Comparison of ENCODE assay signal across 9 cellular contexts in genomic region chr4:143558823-143559756, GRCh38. TPM values are rescaled to one million over a fixed set of nuclear protein-coding genes. Genes with fewer than 3 reads are reported as not detected.
DNase-seq lines count a peak whose midpoint lies in the region; ATAC-seq lines count a peak whose summit lies in the region.
"Had no signal": no experiment of that assay in that cellular context is flagged by ENCODE, and none has a peak within 500 bp of the region (broad histone marks: within the 10 kb centered on the region; RNA-seq: fewer than 3 reads in every experiment).

No MANE protein-coding gene starts in this region.

- no peak overlapping the region for H3K27ac ChIP-seq in mesenchymal stem cell (ENCODE audit: low read length, poor library complexity, severe bottlenecking)
- H3K27ac ChIP-seq: BLaER1 had no signal

- no peaks in the 10 kb centered on the region for H3K27me3 ChIP-seq in endocrine pancreas (ENCODE audit: control insufficient read depth, insufficient read depth, low read length)
- no peaks in the 10 kb centered on the region for H3K27me3 ChIP-seq in mesenchymal stem cell (ENCODE audit: control insufficient read depth in 1 of 2, insufficient read depth in 1 of 2, low read length in 2 of 2)
- H3K27me3 ChIP-seq: BLaER1 had no signal

- H3K4me3 ChIP-seq in endocrine pancreas (ENCODE audit: control insufficient read depth, insufficient read depth, low read length) (peak overlapping the region; percentile 58), mesenchymal stem cell (ENCODE audit: insufficient read depth in 1 of 2, low read depth in 1 of 2, low read length in 2 of 2) (peak overlapping the region in 1 of 2 experiments; percentile 82)
- H3K4me3 ChIP-seq: BLaER1 had no signal

- H4K8ac ChIP-seq in mesenchymal stem cell (ENCODE audit: low read length): no peak overlapping the region

- WGBS in mesenchymal stem cell: 86% methylated on average over 56 of the region's 57 CpGs

- no peak overlapping the region for H4K91ac ChIP-seq in mesenchymal stem cell (ENCODE audit: low read length)

- H2BK120ac ChIP-seq in mesenchymal stem cell (ENCODE audit: low read depth, low read length): no peak overlapping the region

- no peak overlapping the region for H2AFZ ChIP-seq in mesenchymal stem cell (ENCODE audit: low read depth, low read length)

- peak; percentile 66 to 86 for DNase-seq in NCI-H2081 (lab: John Stamatoyannopoulos, UW)
- no peak for DNase-seq in NCI-H2081 treated with DMSO at 0.1 percent for 48 hours (lab: John Stamatoyannopoulos, UW)
- DNase-seq in NCI-H446 treated with DMSO at 0.1 percent for 48 hours (lab: John Stamatoyannopoulos, UW): peak; percentile 15
- DNase-seq in activated CD8-positive, alpha-beta memory T cell treated with anti-CD3 and anti-CD28 coated beads for 24 hours: peak; percentile 80
- DNase-seq in mesenchymal stem cell: no peak
- peak; percentile 16 for DNase-seq in stimulated activated CD8-positive, alpha-beta memory T cell treated with anti-CD3 and anti-CD28 coated beads, Interleukin-15, amount 100 ng/mL, for 24 hours (ENCODE audit: low read depth)

- H3K4ac ChIP-seq in mesenchymal stem cell (ENCODE audit: low read depth in 1 of 2, low read length in 2 of 2): no peak overlapping the region

- H3K9me3 ChIP-seq in endocrine pancreas (ENCODE audit: control insufficient read depth, low read length) (no peaks in the 10 kb centered on the region), mesenchymal stem cell (ENCODE audit: control insufficient read depth, low read length) (no peaks in the 10 kb centered on the region)

- no peak overlapping the region for H2AK5ac ChIP-seq in mesenchymal stem cell (ENCODE audit: low read length, severe bottlenecking)

- H3K79me1 ChIP-seq in mesenchymal stem cell (replicated peaks; ENCODE audit: low read length, poor library complexity, severe bottlenecking): no peaks in the 10 kb centered on the region

- no peak overlapping the region for H2BK5ac ChIP-seq in mesenchymal stem cell (ENCODE audit: low read depth, low read length, poor library complexity, severe bottlenecking)

- no peak overlapping the region for H3K23ac ChIP-seq in mesenchymal stem cell (ENCODE audit: low read length in 2 of 2)

- H3K4me1 ChIP-seq in endocrine pancreas (ENCODE audit: control insufficient read depth, insufficient read depth, low read length) (no peaks in the 10 kb centered on the region), mesenchymal stem cell (ENCODE audit: control insufficient read depth, insufficient read depth, low read depth, low read length) (no peaks in the 10 kb centered on the region)
- H3K4me1 ChIP-seq: BLaER1 had no signal

- H3K9ac ChIP-seq in endocrine pancreas (ENCODE audit: control insufficient read depth, insufficient read depth, low read length): peak overlapping the region; percentile 41
- H3K9ac ChIP-seq in mesenchymal stem cell (ENCODE audit: low read length): peak overlapping the region; percentile 92
- H3K9ac ChIP-seq: BLaER1 had no signal

- H3K36me3 ChIP-seq in endocrine pancreas (ENCODE audit: control insufficient read depth, insufficient read depth, low read length) (no peaks in the 10 kb centered on the region), mesenchymal stem cell (ENCODE audit: control insufficient read depth in 1 of 2, insufficient read depth in 2 of 2, low read depth in 1 of 2, low read length in 2 of 2) (peaks cover 4 to 18% of the 10 kb centered on the region in 2 experiments)

- H3K4me2 ChIP-seq in mesenchymal stem cell (ENCODE audit: low read length, poor library complexity, severe bottlenecking): no peak overlapping the region
- H3K4me2 ChIP-seq: BLaER1 had no signal

- no peak overlapping the region for H2BK12ac ChIP-seq in mesenchymal stem cell (ENCODE audit: low read length in 2 of 2)

- ATAC-seq in HG03060 (IDR thresholded peaks at IDR 0.05; ENCODE audit: low read depth, unreplicated experiment): peak; percentile 54

- H2BK15ac ChIP-seq in mesenchymal stem cell (ENCODE audit: low read depth, poor library complexity, severe bottlenecking): no peak overlapping the region

- H3K18ac ChIP-seq in mesenchymal stem cell (ENCODE audit: low read depth in 1 of 2, low read length in 2 of 2): no peak overlapping the region

- H3K14ac ChIP-seq in mesenchymal stem cell (ENCODE audit: low read length in 2 of 2): no peak overlapping the region

RNA-seq across cellular contexts. Expression of gene SMARCA5, which starts 45.6 kb away (rescaled TPM):
- 35.7 TPM for polyA plus RNA-seq in mesenchymal stem cell (2013, experiment 1 of 2)
- polyA plus RNA-seq in mesenchymal stem cell (2013, experiment 2 of 2): 36.7 TPM

Comparison
In these comparisons a context has a peak if more than half of its experiments do, and no peak if none do; other contexts are left out.
1. DNase-seq: peak in NCI-H2081 (2 of 2), NCI-H446 treated with DMSO at 0.1 percent for 48 hours (single experiment), activated CD8-positive, alpha-beta memory T cell treated with anti-CD3 and anti-CD28 coated beads for 24 hours (single experiment) and stimulated activated CD8-positive, alpha-beta memory T cell treated with anti-CD3 and anti-CD28 coated beads, Interleukin-15, amount 100 ng/mL, for 24 hours (single experiment); none in NCI-H2081 treated with DMSO at 0.1 percent for 48 hours (single experiment) and mesenchymal stem cell (single experiment).